Comparison of ENCODE assay signal across 2 cellular contexts in genomic region chr1:2000432-2000831, GRCh38.
TF ChIP-seq lines count a peak whose summit lies in the region.

No MANE protein-coding gene starts in this region.

TF ChIP-seq in HEK293, 187 proteins besides CTCF, POLR2A, EP300 and RAD21:
- TF ChIP-seq ZBTB1 (tag by site-specific recombination; IDR thresholded peaks at IDR 0.05) (no peak), SCRT2 (tag by site-specific recombination; IDR thresholded peaks at IDR 0.05) (peak; percentile 36; the same call in 1 of the 2 replicates)

TF ChIP-seq in K562, 482 proteins besides CTCF, POLR2A, EP300 and RAD21:
- TF ChIP-seq ZNF561 (CRISPR knock-in tag; conservative IDR thresholded peaks at IDR 0.05) (no peak), L3MBTL2 (IDR thresholded peaks at IDR 0.05) (peak; percentile 77), ZNF75A (CRISPR knock-in tag; IDR thresholded peaks at IDR 0.05) (no peak), ZNF274 (IDR thresholded peaks at IDR 0.05; ENCODE audit: borderline replicate concordance, low read depth, low read length) (no peak), SRF (CRISPR knock-in tag; IDR thresholded peaks at IDR 0.05) (peak in 1 of 2 experiments; percentile 82; a peak in 2 of 4 replicates), NFXL1 (CRISPR knock-in tag; IDR thresholded peaks at IDR 0.05) (no peak), MGA (IDR thresholded peaks at IDR 0.05) (peak; percentile 47; the same call in 1 of the 2 replicates), ARID3A (IDR thresholded peaks at IDR 0.05; ENCODE audit: borderline replicate concordance, low read depth, low read length) (no peak)
